Comparison of ENCODE assay signal across 20 cellular contexts in genomic region chr1:41547781-41548560, GRCh38.
DNase-seq lines count a peak whose midpoint lies in the region; ATAC-seq and TF ChIP-seq lines count a peak whose summit lies in the region.
"Had no signal": no experiment of that assay in that cellular context is flagged by ENCODE, and none has a peak within 500 bp of the region (broad histone marks: within the 10 kb centered on the region; RNA-seq: fewer than 3 reads in every experiment).

No MANE protein-coding gene starts in this region.

- H3K27ac ChIP-seq in left lung (no peak overlapping the region), thyroid gland (no peak overlapping the region), GM23248 (no peak overlapping the region)
- H3K27ac ChIP-seq: left ventricle myocardium inferior, right atrium auricular region, SJSA1 had no signal

- H3K27ac Mint-ChIP-seq in activated naive CD4-positive, alpha-beta T cell treated with anti-CD3 and anti-CD28 coated beads, Interleukin-2, amount 50 U/mL, for 24 hours = peak overlapping the region; percentile 59
- no peak overlapping the region for H3K27ac Mint-ChIP-seq in activated naive CD4-positive, alpha-beta T cell treated with anti-CD3 and anti-CD28 coated beads, Interleukin-2, amount 10 ng/mL, durations not matched to agents 7 days and 5 days
- H3K27ac Mint-ChIP-seq in chondrocyte (ENCODE audit: unreplicated experiment) = no peak overlapping the region
- peak overlapping the region; percentile 79 for H3K27ac Mint-ChIP-seq in stimulated activated effector memory CD8-positive, alpha-beta T cell treated with anti-CD3 and anti-CD28 coated beads, Interleukin-12 subunit alpha, Interleukin-12 subunit beta, amount 100 ng/mL, for 72 hours
- H3K27ac Mint-ChIP-seq: WTC11 had no signal

- H3K4me1 ChIP-seq in left lung (no peaks in the 10 kb centered on the region), thyroid gland (peaks cover 0 to 12% of the 10 kb centered on the region in 2 donors), GM23248 (ENCODE audit: insufficient read depth) (peaks cover 7% of the 10 kb centered on the region; the same call in 1 of the 2 replicates)
- H3K4me1 ChIP-seq: SJSA1 had no signal

- peaks cover 2% of the 10 kb centered on the region for H3K9me3 Mint-ChIP-seq in activated naive CD4-positive, alpha-beta T cell treated with anti-CD3 and anti-CD28 coated beads, Interleukin-2, amount 50 U/mL, for 24 hours
- peaks cover 19% of the 10 kb centered on the region for H3K9me3 Mint-ChIP-seq in activated naive CD4-positive, alpha-beta T cell treated with anti-CD3 and anti-CD28 coated beads, Interleukin-2, amount 10 ng/mL, durations not matched to agents 7 days and 5 days
- H3K9me3 Mint-ChIP-seq in chondrocyte (ENCODE audit: low read depth) = peaks cover 12% of the 10 kb centered on the region
- H3K9me3 Mint-ChIP-seq in stimulated activated effector memory CD8-positive, alpha-beta T cell treated with anti-CD3 and anti-CD28 coated beads, Interleukin-12 subunit alpha, Interleukin-12 subunit beta, amount 100 ng/mL, for 72 hours = peaks cover 4% of the 10 kb centered on the region

- CTCF ChIA-PET in activated naive CD4-positive, alpha-beta T cell treated with anti-CD3 and anti-CD28 coated beads, Interleukin-2, amount 10 ng/mL, durations not matched to agents 7 days and 5 days (lab: Charles Lee) = no interaction called here

- H3K36me3 ChIP-seq in left lung (peaks cover 0 to 10% of the 10 kb centered on the region in 2 donors), thyroid gland (no peaks in the 10 kb centered on the region), GM23248 (ENCODE audit: low read depth) (no peaks in the 10 kb centered on the region)
- H3K36me3 ChIP-seq: left ventricle myocardium inferior, right atrium auricular region, SJSA1 had no signal

- H3K9ac ChIP-seq in GM23248 = no peak overlapping the region

- no peaks in the 10 kb centered on the region for H3K79me2 ChIP-seq in GM23248 (ENCODE audit: insufficient read depth)

- peaks cover 21% of the 10 kb centered on the region for H3K36me3 Mint-ChIP-seq in activated naive CD4-positive, alpha-beta T cell treated with anti-CD3 and anti-CD28 coated beads, Interleukin-2, amount 50 U/mL, for 24 hours
- H3K36me3 Mint-ChIP-seq in activated naive CD4-positive, alpha-beta T cell treated with anti-CD3 and anti-CD28 coated beads, Interleukin-2, amount 10 ng/mL, durations not matched to agents 7 days and 5 days = peaks cover 1% of the 10 kb centered on the region
- peaks cover 6% of the 10 kb centered on the region for H3K36me3 Mint-ChIP-seq in chondrocyte (ENCODE audit: low read depth)
- peaks cover 40% of the 10 kb centered on the region for H3K36me3 Mint-ChIP-seq in stimulated activated effector memory CD8-positive, alpha-beta T cell treated with anti-CD3 and anti-CD28 coated beads, Interleukin-12 subunit alpha, Interleukin-12 subunit beta, amount 100 ng/mL, for 72 hours
- H3K36me3 Mint-ChIP-seq: WTC11 had no signal

- intact Hi-C loops in left lung (cut with DNase I) (no loop called here), thyroid gland (cut with DNase I) (no loop called here)

- H3K4me3 ChIP-seq in left lung (no peak overlapping the region), thyroid gland (replicated peaks in 1 of 3) (no peak overlapping the region), GM23248 (no peak overlapping the region)
- H3K4me3 ChIP-seq: left ventricle myocardium inferior, right atrium auricular region, SJSA1 had no signal

- TF ChIP-seq CTCF in chondrocyte (IDR thresholded peaks at IDR 0.05) (no peak), left lung (IDR thresholded peaks at IDR 0.05) (no peak), thyroid gland (IDR thresholded peaks at IDR 0.05) (no peak)

- no peaks in the 10 kb centered on the region for H3K27me3 ChIP-seq in left lung
- H3K27me3 ChIP-seq in thyroid gland = no peaks in the 10 kb centered on the region
- no peaks in the 10 kb centered on the region for H3K27me3 ChIP-seq in GM23248 (replicated peaks; ENCODE audit: insufficient read depth)
- H3K27me3 ChIP-seq: right atrium auricular region, SJSA1 had no signal

- ATAC-seq in stimulated activated effector memory CD8-positive, alpha-beta T cell treated with anti-CD3 and anti-CD28 coated beads, Interleukin-12 subunit alpha, Interleukin-12 subunit beta, amount 100 ng/mL, for 72 hours = no peak
- no peak for ATAC-seq in left lung
- ATAC-seq: WTC11 had no signal

- H3K4me2 ChIP-seq in GM23248 (ENCODE audit: unreplicated experiment) = no peak overlapping the region

- WGBS in thyroid gland, 2 donors = 81 to 87% methylated on average over 7 of the region's 7 CpGs
- 87 to 89% methylated on average over 7 of the region's 7 CpGs for WGBS in GM23248 (ENCODE audit: low coverage in 1 of 2, low lambda C conversion rate in 2 of 2, missing lambda C conversion rate in 2 of 2), 2 experiments

- DNase-seq in activated naive CD4-positive, alpha-beta T cell treated with anti-CD3 and anti-CD28 coated beads, Interleukin-2, amount 10 ng/mL, durations not matched to agents 7 days and 5 days = no peak
- peak; percentile 54 for DNase-seq in NCI-H2196 (lab: John Stamatoyannopoulos, UW; ENCODE audit: unreplicated experiment)
- peak; percentile 51 for DNase-seq in chondrocyte (ENCODE audit: low spot score)
- DNase-seq in stimulated activated effector memory CD8-positive, alpha-beta T cell treated with anti-CD3 and anti-CD28 coated beads, Interleukin-12 subunit alpha, Interleukin-12 subunit beta, amount 100 ng/mL, for 72 hours (ENCODE audit: low spot score in 2 of 2) = no peak
- DNase-seq in left lung = no peak
- DNase-seq in thyroid gland = no peak
- DNase-seq in GM23248 = no peak
- DNase-seq: activated gamma-delta T cell; CD4-positive, alpha-beta memory T cell; left ventricle myocardium inferior; MM.1S; NCI-H187 treated with DMSO at 0.1 percent for 48 hours; NCI-H524 treated with DMSO at 0.1 percent for 48 hours; occipital lobe; T-helper 2 cell had no signal

- H3F3A ChIP-seq in GM23248 (ENCODE audit: insufficient read depth) = no peaks in the 10 kb centered on the region

- H3K4me3 Mint-ChIP-seq in activated naive CD4-positive, alpha-beta T cell treated with anti-CD3 and anti-CD28 coated beads, Interleukin-2, amount 50 U/mL, for 24 hours = no peak overlapping the region
- no peak overlapping the region for H3K4me3 Mint-ChIP-seq in activated naive CD4-positive, alpha-beta T cell treated with anti-CD3 and anti-CD28 coated beads, Interleukin-2, amount 10 ng/mL, durations not matched to agents 7 days and 5 days
- H3K4me3 Mint-ChIP-seq in chondrocyte (ENCODE audit: unreplicated experiment) = no peak overlapping the region
- no peak overlapping the region for H3K4me3 Mint-ChIP-seq in stimulated activated effector memory CD8-positive, alpha-beta T cell treated with anti-CD3 and anti-CD28 coated beads, Interleukin-12 subunit alpha, Interleukin-12 subunit beta, amount 100 ng/mL, for 72 hours
- H3K4me3 Mint-ChIP-seq: CD4-positive, alpha-beta memory T cell; dendritic cell treated with granulocyte-macrophage colony-stimulating factor and Interleukin-4, amounts not matched to agents 40 ng/mL and 50 ng/mL, for 4 days; WTC11 had no signal

- H3K9me2 ChIP-seq in GM23248 (ENCODE audit: insufficient read depth) = no peaks in the 10 kb centered on the region

- no peaks in the 10 kb centered on the region for H3K27me3 Mint-ChIP-seq in activated naive CD4-positive, alpha-beta T cell treated with anti-CD3 and anti-CD28 coated beads, Interleukin-2, amount 50 U/mL, for 24 hours
- no peaks in the 10 kb centered on the region for H3K27me3 Mint-ChIP-seq in activated naive CD4-positive, alpha-beta T cell treated with anti-CD3 and anti-CD28 coated beads, Interleukin-2, amount 10 ng/mL, durations not matched to agents 7 days and 5 days
- peaks cover 2% of the 10 kb centered on the region for H3K27me3 Mint-ChIP-seq in chondrocyte (ENCODE audit: low read depth)
- H3K27me3 Mint-ChIP-seq: CD4-positive, alpha-beta memory T cell; dendritic cell treated with granulocyte-macrophage colony-stimulating factor and Interleukin-4, amounts not matched to agents 40 ng/mL and 50 ng/mL, for 4 days had no signal

- H4K20me1 ChIP-seq in GM23248 (ENCODE audit: insufficient read depth) = no peaks in the 10 kb centered on the region

- in situ Hi-C loops in GM23248 (cut with MboI) = no loop called here

- no peak for TF ChIP-seq POLR2A in thyroid gland (IDR thresholded peaks at IDR 0.05)

- H2AFZ ChIP-seq in GM23248 = no peak overlapping the region

- no peaks in the 10 kb centered on the region for H3K4me1 Mint-ChIP-seq in activated naive CD4-positive, alpha-beta T cell treated with anti-CD3 and anti-CD28 coated beads, Interleukin-2, amount 50 U/mL, for 24 hours
- no peaks in the 10 kb centered on the region for H3K4me1 Mint-ChIP-seq in activated naive CD4-positive, alpha-beta T cell treated with anti-CD3 and anti-CD28 coated beads, Interleukin-2, amount 10 ng/mL, durations not matched to agents 7 days and 5 days
- H3K4me1 Mint-ChIP-seq in chondrocyte (ENCODE audit: low read depth) = no peaks in the 10 kb centered on the region
- peaks cover 11% of the 10 kb centered on the region for H3K4me1 Mint-ChIP-seq in stimulated activated effector memory CD8-positive, alpha-beta T cell treated with anti-CD3 and anti-CD28 coated beads, Interleukin-12 subunit alpha, Interleukin-12 subunit beta, amount 100 ng/mL, for 72 hours
- H3K4me1 Mint-ChIP-seq: WTC11 had no signal

- H3K9me3 ChIP-seq in left lung (no peaks in the 10 kb centered on the region), thyroid gland (no peaks in the 10 kb centered on the region), GM23248 (ENCODE audit: low read depth) (no peaks in the 10 kb centered on the region)
- H3K9me3 ChIP-seq: right atrium auricular region, SJSA1 had no signal

Comparison
In these comparisons a context has a peak if more than half of its experiments do, and no peak if none do; other contexts are left out.
1. H3K27ac Mint-ChIP-seq: peak in activated naive CD4-positive, alpha-beta T cell treated with anti-CD3 and anti-CD28 coated beads, Interleukin-2, amount 50 U/mL, for 24 hours (single experiment) and stimulated activated effector memory CD8-positive, alpha-beta T cell treated with anti-CD3 and anti-CD28 coated beads, Interleukin-12 subunit alpha, Interleukin-12 subunit beta, amount 100 ng/mL, for 72 hours (single experiment); none in activated naive CD4-positive, alpha-beta T cell treated with anti-CD3 and anti-CD28 coated beads, Interleukin-2, amount 10 ng/mL, durations not matched to agents 7 days and 5 days (single experiment) and chondrocyte (single experiment).
2. DNase-seq: peak in NCI-H2196 (single experiment) and chondrocyte (single experiment); none in activated naive CD4-positive, alpha-beta T cell treated with anti-CD3 and anti-CD28 coated beads, Interleukin-2, amount 10 ng/mL, durations not matched to agents 7 days and 5 days (single experiment), stimulated activated effector memory CD8-positive, alpha-beta T cell treated with anti-CD3 and anti-CD28 coated beads, Interleukin-12 subunit alpha, Interleukin-12 subunit beta, amount 100 ng/mL, for 72 hours (0 of 2), left lung (0 of 2), thyroid gland (0 of 2) and GM23248 (single experiment).